Comparison of ENCODE assay signal across 15 cellular contexts in the genomic region with DNA sequence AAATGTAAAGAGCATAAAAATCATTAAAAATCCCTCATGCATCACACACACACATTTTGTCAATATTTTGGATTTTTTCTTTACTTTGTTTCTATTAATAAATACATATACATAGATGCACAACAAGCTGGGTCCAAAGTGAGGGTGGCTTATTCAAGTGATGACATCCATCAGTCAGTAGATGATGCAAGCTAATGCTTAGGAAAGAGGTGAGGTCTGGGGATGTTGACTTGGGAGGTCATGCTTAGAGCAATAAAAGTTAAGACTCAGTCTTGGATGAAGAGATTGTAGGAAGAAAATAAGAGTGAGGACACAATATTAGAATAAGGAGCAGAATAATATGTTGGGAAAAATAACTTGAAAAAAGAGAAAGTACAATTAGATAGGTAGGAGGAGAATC.
DNase-seq lines count a peak whose midpoint lies in the region; ATAC-seq and TF ChIP-seq lines count a peak whose summit lies in the region.
"Had no signal": no experiment of that assay in that cellular context is flagged by ENCODE, and none has a peak within 500 bp of the region (broad histone marks: within the 10 kb centered on the region; RNA-seq: fewer than 3 reads in every experiment).

No MANE protein-coding gene starts in this region.

- DNase-seq in IMR-90, result no peak
- peak; percentile 25 for DNase-seq in amniotic epithelial cell (ENCODE audit: low read depth)
- peak; percentile 12 for DNase-seq in fibroblast of villous mesenchyme (ENCODE audit: low read depth)
- DNase-seq in head of caudate nucleus, result no peak
- no peak for DNase-seq in NCI-H187 treated with DMSO at 0.1 percent for 48 hours (lab: John Stamatoyannopoulos, UW)
- no peak for DNase-seq in COR-L47 (lab: John Stamatoyannopoulos, UW)
- DNase-seq: BE2C; CD4-positive, alpha-beta memory T cell; DMS153; DMS79 treated with DMSO at 0.1 percent for 48 hours; EL; HCEC 1CT had no signal

- no peak overlapping the region for H3K18ac ChIP-seq in IMR-90 (ENCODE audit: low read depth, low read length)

- no peak overlapping the region for H3K4ac ChIP-seq in IMR-90 (ENCODE audit: low read depth, low read length)

- H3K23ac ChIP-seq in IMR-90 (ENCODE audit: low read depth, low read length), result no peak overlapping the region

- H3K27me3 ChIP-seq in ACC112 (ENCODE audit: insufficient read depth, low read length), result no peaks in the 10 kb centered on the region
- H3K27me3 ChIP-seq in IMR-90 (ENCODE audit: control insufficient read depth, insufficient read depth, low read length), result no peaks in the 10 kb centered on the region

- dilution Hi-C loops in IMR-90 (cut with HindIII; ENCODE audit: low sequenced_read_pairs, unreplicated experiment), result no loop called here

- no peak overlapping the region for H2AK9ac ChIP-seq in IMR-90 (replicated peaks; ENCODE audit: low read depth, low read length, poor library complexity)

- H2BK120ac ChIP-seq in IMR-90 (ENCODE audit: low read depth, low read length), result peak overlapping the region; percentile 47

- peak overlapping the region; percentile 88 for H3K27ac ChIP-seq in ACC112 (ENCODE audit: low read depth, low read length)
- no peak overlapping the region for H3K27ac ChIP-seq in IMR-90 (ENCODE audit: insufficient read depth, low read length)
- H3K27ac ChIP-seq: C4-2B had no signal

- no peaks in the 10 kb centered on the region for H4K20me1 ChIP-seq in IMR-90 (ENCODE audit: insufficient read depth, low read length)

- H2AFZ ChIP-seq in ACC112 (ENCODE audit: low read length, unreplicated experiment) (peak overlapping the region; percentile 0), IMR-90 (replicated peaks; ENCODE audit: low read length, poor library complexity) (no peak overlapping the region)

- no peak for TF ChIP-seq POLR2A in IMR-90 (IDR thresholded peaks at IDR 0.05; ENCODE audit: low read depth, low read length)

- peak overlapping the region; percentile 54 for H2AK5ac ChIP-seq in IMR-90 (ENCODE audit: low read depth, low read length)

- TF ChIP-seq CTCF in IMR-90 (conservative IDR thresholded peaks at IDR 0.05; ENCODE audit: low read depth, low read length) (no peak), fibroblast of villous mesenchyme (IDR thresholded peaks at IDR 0.05; ENCODE audit: insufficient read depth, low read depth, low read length) (no peak)

- H3K36me3 ChIP-seq in ACC112 (ENCODE audit: insufficient read depth, low read length), result no peaks in the 10 kb centered on the region
- no peaks in the 10 kb centered on the region for H3K36me3 ChIP-seq in IMR-90 (ENCODE audit: control insufficient read depth, insufficient read depth, low read length)
- H3K36me3 ChIP-seq: BE2C had no signal

- H3K4me1 ChIP-seq in ACC112 (ENCODE audit: control insufficient read depth, insufficient read depth, low read length, unreplicated experiment) (peaks cover 48% of the 10 kb centered on the region), IMR-90 (ENCODE audit: control insufficient read depth, insufficient read depth, low read length) (peaks cover 9% of the 10 kb centered on the region)
- H3K4me1 ChIP-seq: BE2C had no signal

- peak overlapping the region; percentile 69; the same call in 1 of the 2 replicates for H2BK20ac ChIP-seq in IMR-90 (ENCODE audit: low read depth, low read length)

- POLR2A ChIA-PET in IMR-90 (lab: Charles Lee; ENCODE audit: unreplicated experiment), result no interaction called here

- H2BK5ac ChIP-seq in IMR-90 (ENCODE audit: low read depth, low read length, poor library complexity, severe bottlenecking), result no peak overlapping the region

- peak overlapping the region; percentile 46; the same call in 1 of the 2 replicates for H4K91ac ChIP-seq in IMR-90 (ENCODE audit: insufficient read depth, low read depth, low read length)

- intact Hi-C loops in IMR-90 (cut with micrococcal nuclease), result no loop called here
- intact Hi-C loops in head of caudate nucleus (cut with DNase I), result no loop called here

- no peak overlapping the region for H3K4me2 ChIP-seq in IMR-90 (ENCODE audit: low read depth, low read length)

- no peaks in the 10 kb centered on the region for H3K79me2 ChIP-seq in ACC112 (ENCODE audit: control insufficient read depth, insufficient read depth, low read length, unreplicated experiment)

- 0 out of 4 replicates have a peak, but pooled peaks cover 0 to 4% of the 10 kb centered on the region in 2 experiments for H3K79me1 ChIP-seq in IMR-90 (ENCODE audit: low read depth in 1 of 2, low read length in 2 of 2)

- H3K9ac ChIP-seq in IMR-90 (ENCODE audit: low read depth, low read length), result no peak overlapping the region

- CTCF ChIA-PET in IMR-90 (lab: Yijun Ruan, JAX), result interaction anchor here (1.0 kb wide), 1 partner anchor 19 kb away, joined by 5 read pairs; no protein-coding TSS in a partner anchor

- no peak overlapping the region for H3K56ac ChIP-seq in IMR-90 (ENCODE audit: extremely low read depth, insufficient read depth, low read length)

- peak overlapping the region; percentile 79; the same call in 1 of the 2 replicates for H3K14ac ChIP-seq in IMR-90 (replicated peaks; ENCODE audit: low read depth, low read length)

- no TSS peak for BruUV-seq in IMR-90 (replicated peaks; lab: Mats Ljungman, UMichigan)

- peak overlapping the region; percentile 42; the same call in 1 of the 3 replicates for H2BK15ac ChIP-seq in IMR-90 (ENCODE audit: low read depth, low read length)

- no peaks in the 10 kb centered on the region for H3K9me3 ChIP-seq in IMR-90 (ENCODE audit: control insufficient read depth, insufficient read depth, low read length)
- H3K9me3 ChIP-seq: BE2C had no signal

- ATAC-seq in IMR-90 (ENCODE audit: low read depth) (no peak), HG03095 (IDR thresholded peaks at IDR 0.05; ENCODE audit: unreplicated experiment) (no peak)

- in situ Hi-C loops in IMR-90 (cut with MboI; ENCODE audit: low sequenced_read_pairs), result loop anchor here (10.0 kb wide), 1 partner anchor 258 kb away; no protein-coding TSS in a partner anchor

- no peak overlapping the region for H4K8ac ChIP-seq in IMR-90 (ENCODE audit: low read depth in 2 of 2, low read length in 2 of 2)

- H3K4me3 ChIP-seq in ACC112 (ENCODE audit: low read depth, low read length) (no peak overlapping the region), IMR-90 (ENCODE audit: insufficient read depth, low read depth, low read length) (no peak overlapping the region), fibroblast of villous mesenchyme (ENCODE audit: low read depth, low read length) (no peak overlapping the region)

- peaks cover 12% of the 10 kb centered on the region; the same call in 1 of the 2 replicates for H3K9me1 ChIP-seq in IMR-90 (ENCODE audit: insufficient read depth, low read length)

- no peak overlapping the region for H4K5ac ChIP-seq in IMR-90 (ENCODE audit: low read depth, low read length)

- TF ChIP-seq RAD21 in IMR-90 (IDR thresholded peaks at IDR 0.05; ENCODE audit: low read length), result no peak

TF ChIP-seq in IMR-90, 13 proteins besides CTCF, POLR2A, EP300 and RAD21:
- TF ChIP-seq, protein P1, sequence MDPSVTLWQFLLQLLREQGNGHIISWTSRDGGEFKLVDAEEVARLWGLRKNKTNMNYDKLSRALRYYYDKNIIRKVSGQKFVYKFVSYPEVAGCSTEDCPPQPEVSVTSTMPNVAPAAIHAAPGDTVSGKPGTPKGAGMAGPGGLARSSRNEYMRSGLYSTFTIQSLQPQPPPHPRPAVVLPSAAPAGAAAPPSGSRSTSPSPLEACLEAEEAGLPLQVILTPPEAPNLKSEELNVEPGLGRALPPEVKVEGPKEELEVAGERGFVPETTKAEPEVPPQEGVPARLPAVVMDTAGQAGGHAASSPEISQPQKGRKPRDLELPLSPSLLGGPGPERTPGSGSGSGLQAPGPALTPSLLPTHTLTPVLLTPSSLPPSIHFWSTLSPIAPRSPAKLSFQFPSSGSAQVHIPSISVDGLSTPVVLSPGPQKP (IDR thresholded peaks at IDR 0.05; ENCODE audit: borderline replicate concordance, low read depth, low read length), result no peak
- no peak for TF ChIP-seq MAZ (IDR thresholded peaks at IDR 0.05; ENCODE audit: borderline replicate concordance, low read depth, low read length)
- TF ChIP-seq MXI1 (IDR thresholded peaks at IDR 0.05; ENCODE audit: borderline replicate concordance, low read depth, low read length), result no peak
- no peak for TF ChIP-seq BHLHE40 (IDR thresholded peaks at IDR 0.05; ENCODE audit: low read depth, low read length)
- no peak for TF ChIP-seq RFX5 (IDR thresholded peaks at IDR 0.05; ENCODE audit: low read depth, low read length)
- no peak for TF ChIP-seq NFE2L2 (IDR thresholded peaks at IDR 0.05; ENCODE audit: low read depth, low read length)
- TF ChIP-seq FOS (IDR thresholded peaks at IDR 0.05; ENCODE audit: low read depth, low read length), result no peak
- no peak for TF ChIP-seq RCOR1 (IDR thresholded peaks at IDR 0.05; ENCODE audit: insufficient replicate concordance, low read length)
- no peak for TF ChIP-seq CEBPB (IDR thresholded peaks at IDR 0.05; ENCODE audit: low read depth, low read length)
- TF ChIP-seq, protein P2, sequence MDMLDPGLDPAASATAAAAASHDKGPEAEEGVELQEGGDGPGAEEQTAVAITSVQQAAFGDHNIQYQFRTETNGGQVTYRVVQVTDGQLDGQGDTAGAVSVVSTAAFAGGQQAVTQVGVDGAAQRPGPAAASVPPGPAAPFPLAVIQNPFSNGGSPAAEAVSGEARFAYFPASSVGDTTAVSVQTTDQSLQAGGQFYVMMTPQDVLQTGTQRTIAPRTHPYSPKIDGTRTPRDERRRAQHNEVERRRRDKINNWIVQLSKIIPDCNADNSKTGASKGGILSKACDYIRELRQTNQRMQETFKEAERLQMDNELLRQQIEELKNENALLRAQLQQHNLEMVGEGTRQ (IDR thresholded peaks at IDR 0.05; ENCODE audit: low read depth, low read length), result no peak
- no peak for TF ChIP-seq CHD1 (IDR thresholded peaks at IDR 0.05; ENCODE audit: low read depth, low read length)

Comparison
In these comparisons a context has a peak if more than half of its experiments do, and no peak if none do; other contexts are left out.
1. DNase-seq: peak in amniotic epithelial cell (single experiment) and fibroblast of villous mesenchyme (single experiment); none in IMR-90 (single experiment), head of caudate nucleus (0 of 42), NCI-H187 treated with DMSO at 0.1 percent for 48 hours (single experiment) and COR-L47 (single experiment).